In genomic region chr7:50502947-50503346, GRCh38 we compare ENCODE assay signal across 10 cellular contexts. TPM values are rescaled to one million over a fixed set of nuclear protein-coding genes. Genes with fewer than 3 reads are reported as not detected.
DNase-seq lines count a peak whose midpoint lies in the region; ATAC-seq and TF ChIP-seq lines count a peak whose summit lies in the region.
"Had no signal": no experiment of that assay in that cellular context is flagged by ENCODE, and none has a peak within 500 bp of the region (broad histone marks: within the 10 kb centered on the region; RNA-seq: fewer than 3 reads in every experiment).

No MANE protein-coding gene starts in this region.

- no peak overlapping the region for H3K4me3 Mint-ChIP-seq in endothelial cell (ENCODE audit: unreplicated experiment)
- H3K4me3 Mint-ChIP-seq: activated naive CD4-positive, alpha-beta T cell treated with anti-CD3 and anti-CD28 coated beads, Interleukin-2, amount 10 ng/mL, durations not matched to agents 7 days and 5 days; WTC11 had no signal

- in situ Hi-C loops in astrocyte of the spinal cord (cut with HindIII; ENCODE audit: low sequenced_read_pairs): no loop called here

- peaks cover under 1% of the 10 kb centered on the region for H3K4me1 ChIP-seq in prostate gland (replicated peaks)
- H3K4me1 ChIP-seq in vagina: peaks cover 24% of the 10 kb centered on the region

- intact Hi-C loops in prostate gland (cut with DNase I) (loop anchor here (5.0 to 10.0 kb wide), 2 partner anchors 149 to 182 kb away; no protein-coding TSS in a partner anchor), vagina (cut with DNase I) (loop anchor here (5.0 kb wide), 1 partner anchor 154 kb away; no protein-coding TSS in a partner anchor)

- no peak for TF ChIP-seq CTCF in astrocyte of the spinal cord (IDR thresholded peaks at IDR 0.05; ENCODE audit: low read depth, low read length)
- TF ChIP-seq CTCF in prostate gland (IDR thresholded peaks at IDR 0.05): no peak
- TF ChIP-seq CTCF in vagina (IDR thresholded peaks at IDR 0.05): no peak
- no peak for TF ChIP-seq CTCF in endothelial cell (IDR thresholded peaks at IDR 0.05; ENCODE audit: unreplicated experiment)

- ATAC-seq in HG02678 (IDR thresholded peaks at IDR 0.05; ENCODE audit: unreplicated experiment) (no peak), GM19324 (IDR thresholded peaks at IDR 0.05; ENCODE audit: low FRiP score, unreplicated experiment) (no peak)
- ATAC-seq: WTC11 had no signal

- H3K27me3 ChIP-seq in prostate gland (replicated peaks; ENCODE audit: insufficient read depth) (no peaks in the 10 kb centered on the region), vagina (no peaks in the 10 kb centered on the region)

- H3K27ac Mint-ChIP-seq in endothelial cell (ENCODE audit: unreplicated experiment): no peak overlapping the region
- H3K27ac Mint-ChIP-seq: activated naive CD4-positive, alpha-beta T cell treated with anti-CD3 and anti-CD28 coated beads, Interleukin-2, amount 10 ng/mL, durations not matched to agents 7 days and 5 days; WTC11 had no signal

- H3K4me3 ChIP-seq in astrocyte of the spinal cord (ENCODE audit: low read depth, low read length) (no peak overlapping the region), prostate gland (no peak overlapping the region), vagina (peak overlapping the region in 1 of 2 donors; percentile 2)

- H3K36me3 Mint-ChIP-seq in endothelial cell (ENCODE audit: low read depth, unreplicated experiment): peaks cover 7% of the 10 kb centered on the region
- H3K36me3 Mint-ChIP-seq: activated naive CD4-positive, alpha-beta T cell treated with anti-CD3 and anti-CD28 coated beads, Interleukin-2, amount 10 ng/mL, durations not matched to agents 7 days and 5 days; WTC11 had no signal

- no peak for TF ChIP-seq POLR2A in prostate gland (IDR thresholded peaks at IDR 0.05)
- TF ChIP-seq POLR2A in vagina (IDR thresholded peaks at IDR 0.05): no peak

- H3K27ac ChIP-seq in prostate gland (peak overlapping the region; percentile 53 to 59), vagina (peak overlapping the region; percentile 78)

- H3K27me3 Mint-ChIP-seq in endothelial cell (ENCODE audit: unreplicated experiment): peaks cover 3% of the 10 kb centered on the region

- no peaks in the 10 kb centered on the region for H3K9me3 Mint-ChIP-seq in endothelial cell (ENCODE audit: unreplicated experiment)
- H3K9me3 Mint-ChIP-seq: activated naive CD4-positive, alpha-beta T cell treated with anti-CD3 and anti-CD28 coated beads, Interleukin-2, amount 10 ng/mL, durations not matched to agents 7 days and 5 days had no signal

- DNase-seq in astrocyte of the spinal cord (ENCODE audit: low read depth, low spot score) (peak; percentile 59), glomerular visceral epithelial cell (ENCODE audit: extremely low spot score) (peak; percentile 16), prostate gland (ENCODE audit: low spot score) (no peak), vagina (ENCODE audit: extremely low spot score in 2 of 2) (peak in 1 of 2 donors; percentile 87), endothelial cell (ENCODE audit: low spot score) (no peak)
- DNase-seq: activated naive CD4-positive, alpha-beta T cell treated with anti-CD3 and anti-CD28 coated beads, Interleukin-2, amount 10 ng/mL, durations not matched to agents 7 days and 5 days; SW 1271 had no signal

- 64% methylated on average over 5 of the region's 5 CpGs for WGBS in prostate gland

- peaks cover 10% of the 10 kb centered on the region for H3K4me1 Mint-ChIP-seq in endothelial cell (ENCODE audit: unreplicated experiment)
- H3K4me1 Mint-ChIP-seq: WTC11 had no signal

- H3K9me3 ChIP-seq in prostate gland (no peaks in the 10 kb centered on the region), vagina (no peaks in the 10 kb centered on the region)

- H3K36me3 ChIP-seq in prostate gland (no peaks in the 10 kb centered on the region), vagina (no peaks in the 10 kb centered on the region)

RNA-seq across cellular contexts. Expression of gene FIGNL1, which starts 52.8 kb away (rescaled TPM):
- total RNA-seq in prostate gland: 10 to 100 TPM in 1 of 2 donors, 1 to 10 TPM in 1; 7.2 to 14.3 TPM
- total RNA-seq in vagina: 7.9 TPM
- total RNA-seq in endothelial cell (ENCODE audit: unreplicated experiment): 18.4 TPM

Comparison
In these comparisons a context has a peak if more than half of its experiments do, and no peak if none do; other contexts are left out.
1. DNase-seq: peak in astrocyte of the spinal cord (single experiment) and glomerular visceral epithelial cell (single experiment); none in prostate gland (single experiment) and endothelial cell (single experiment).